1 cellular context compared by ENCODE assay signal in genomic region chr1:156749429-156750118, GRCh38.
TF ChIP-seq lines count a peak whose summit lies in the region.

No MANE protein-coding gene starts in this region.

TF ChIP-seq in neural cell, 6 proteins besides CTCF, POLR2A, EP300 and RAD21 (continued from another document):
- no peak for TF ChIP-seq MXI1 (conservative IDR thresholded peaks at IDR 0.05; ENCODE audit: poor library complexity, severe bottlenecking)
- no peak for TF ChIP-seq EZH2 (IDR thresholded peaks at IDR 0.05; ENCODE audit: borderline replicate concordance, insufficient read depth, low read length, poor library complexity, severe bottlenecking)
- no peak for TF ChIP-seq POLR2AphosphoS5 (IDR thresholded peaks at IDR 0.05)
- TF ChIP-seq TAF1 (IDR thresholded peaks at IDR 0.05; ENCODE audit: low read depth): no peak
